Comparison of ENCODE assay signal across 29 cellular contexts in genomic region chr7:147477526-147477925, GRCh38.
"Had no signal": no experiment of that assay in that cellular context is flagged by ENCODE, and none has a peak within 500 bp of the region (broad histone marks: within the 10 kb centered on the region; RNA-seq: fewer than 3 reads in every experiment).

No MANE protein-coding gene starts in this region.

- H3K36me3 ChIP-seq: stomach, suprapubic skin, thoracic aorta, thyroid gland, tibial artery, tibial nerve, transverse colon, upper lobe of left lung, upper lobe of right lung, uterus, vagina had no signal

- H3K4me1 ChIP-seq: stomach, suprapubic skin, testis, thyroid gland, tibial artery, tibial nerve, transverse colon, upper lobe of left lung, upper lobe of right lung, uterus, vagina had no signal

- H3K4me3 Mint-ChIP-seq: stimulated activated effector memory CD8-positive, alpha-beta T cell treated with anti-CD3 and anti-CD28 coated beads, Interleukin-12 subunit alpha, Interleukin-12 subunit beta, amount 100 ng/mL, for 72 hours; stimulated activated memory B cell treated with anti-CD40 and anti-IgM and Interleukin-4, amounts not matched to agents 10 μg/mL and 1 μg/mL and 100 μg/mL, for 72 hours; stimulated activated naive B cell treated with anti-CD40 and anti-IgM and Interleukin-4, amounts not matched to agents 10 μg/mL and 1 μg/mL and 100 μg/mL, for 72 hours; stimulated activated naive CD8-positive, alpha-beta T cell treated with anti-CD3 and anti-CD28 coated beads, Interleukin-15, amount 100 ng/mL, for 72 hours; stimulated activated naive CD8-positive, alpha-beta T cell treated with anti-CD3 and anti-CD28 coated beads, Interleukin-15, Interleukin-2, amounts not matched to agents 100 ng/mL and 50 ng/mL, for 24 hours; type B pancreatic cell had no signal

- H3K9me3 Mint-ChIP-seq: type B pancreatic cell had no signal

- FAIRE-seq: urothelium cell line had no signal

- ATAC-seq: stimulated activated effector memory CD8-positive, alpha-beta T cell treated with anti-CD3 and anti-CD28 coated beads, Interleukin-12 subunit alpha, Interleukin-12 subunit beta, amount 100 ng/mL, for 72 hours; stimulated activated memory B cell treated with anti-CD40 and anti-IgM and Interleukin-4, amounts not matched to agents 10 μg/mL and 1 μg/mL and 100 μg/mL, for 72 hours; stimulated activated naive B cell treated with anti-CD40 and anti-IgM and Interleukin-4, amounts not matched to agents 10 μg/mL and 1 μg/mL and 100 μg/mL, for 72 hours; stimulated activated naive CD8-positive, alpha-beta T cell treated with anti-CD3 and anti-CD28 coated beads, Interleukin-15, amount 100 ng/mL, for 72 hours; stimulated activated naive CD8-positive, alpha-beta T cell treated with anti-CD3 and anti-CD28 coated beads, Interleukin-15, Interleukin-2, amounts not matched to agents 100 U/mL and 50 U/mL, for 24 hours; upper lobe of right lung had no signal

- H3K36me3 Mint-ChIP-seq: stimulated activated effector memory CD8-positive, alpha-beta T cell treated with anti-CD3 and anti-CD28 coated beads, Interleukin-12 subunit alpha, Interleukin-12 subunit beta, amount 100 ng/mL, for 72 hours; stimulated activated memory B cell treated with anti-CD40 and anti-IgM and Interleukin-4, amounts not matched to agents 10 μg/mL and 1 μg/mL and 100 μg/mL, for 72 hours; stimulated activated naive B cell treated with anti-CD40 and anti-IgM and Interleukin-4, amounts not matched to agents 10 μg/mL and 1 μg/mL and 100 μg/mL, for 72 hours; type B pancreatic cell had no signal

- H3K27me3 ChIP-seq: stomach, suprapubic skin, testis, thyroid gland, tibial artery, tibial nerve, transverse colon, upper lobe of left lung, upper lobe of right lung, uterus, vagina had no signal

- H3K27ac ChIP-seq: stomach, suprapubic skin, testis, thoracic aorta, thyroid gland, tibial artery, tibial nerve, transverse colon, upper lobe of left lung, upper lobe of right lung, uterus, vagina had no signal

- H3K9me3 ChIP-seq: stomach, suprapubic skin, testis, thoracic aorta, thyroid gland, tibial artery, tibial nerve, transverse colon, upper lobe of left lung, uterus, vagina had no signal

- H3K27ac Mint-ChIP-seq: stimulated activated effector memory CD8-positive, alpha-beta T cell treated with anti-CD3 and anti-CD28 coated beads, Interleukin-12 subunit alpha, Interleukin-12 subunit beta, amount 100 ng/mL, for 72 hours; stimulated activated memory B cell treated with anti-CD40 and anti-IgM and Interleukin-4, amounts not matched to agents 10 μg/mL and 1 μg/mL and 100 μg/mL, for 72 hours; stimulated activated naive B cell treated with anti-CD40 and anti-IgM and Interleukin-4, amounts not matched to agents 10 μg/mL and 1 μg/mL and 100 μg/mL, for 72 hours; stimulated activated naive CD8-positive, alpha-beta T cell treated with anti-CD3 and anti-CD28 coated beads, Interleukin-15, amount 100 ng/mL, for 72 hours; stimulated activated naive CD8-positive, alpha-beta T cell treated with anti-CD3 and anti-CD28 coated beads, Interleukin-15, Interleukin-2, amounts not matched to agents 100 ng/mL and 50 ng/mL, for 24 hours; type B pancreatic cell had no signal

- H3K27me3 Mint-ChIP-seq: stimulated activated memory B cell treated with anti-CD40 and anti-IgM and Interleukin-4, amounts not matched to agents 10 μg/mL and 1 μg/mL and 100 μg/mL, for 72 hours; stimulated activated naive B cell treated with anti-CD40 and anti-IgM and Interleukin-4, amounts not matched to agents 10 μg/mL and 1 μg/mL and 100 μg/mL, for 72 hours; stimulated activated naive CD8-positive, alpha-beta T cell treated with anti-CD3 and anti-CD28 coated beads, Interleukin-15, amount 100 ng/mL, for 72 hours; stimulated activated naive CD8-positive, alpha-beta T cell treated with anti-CD3 and anti-CD28 coated beads, Interleukin-15, Interleukin-2, amounts not matched to agents 100 ng/mL and 50 ng/mL, for 24 hours had no signal

- H3K4me3 ChIP-seq: stomach, suprapubic skin, testis, thoracic aorta, thyroid gland, tibial artery, tibial nerve, transverse colon, upper lobe of left lung, upper lobe of right lung, uterus, vagina had no signal

- H3K4me1 Mint-ChIP-seq: stimulated activated effector memory CD8-positive, alpha-beta T cell treated with anti-CD3 and anti-CD28 coated beads, Interleukin-12 subunit alpha, Interleukin-12 subunit beta, amount 100 ng/mL, for 72 hours; stimulated activated memory B cell treated with anti-CD40 and anti-IgM and Interleukin-4, amounts not matched to agents 10 μg/mL and 1 μg/mL and 100 μg/mL, for 72 hours; stimulated activated naive B cell treated with anti-CD40 and anti-IgM and Interleukin-4, amounts not matched to agents 10 μg/mL and 1 μg/mL and 100 μg/mL, for 72 hours; stimulated activated naive CD8-positive, alpha-beta T cell treated with anti-CD3 and anti-CD28 coated beads, Interleukin-15, amount 100 ng/mL, for 72 hours had no signal

- DNase-seq: stimulated activated CD4-positive, alpha-beta T cell treated with anti-CD3 and anti-CD28 coated beads, Interleukin-2, amount 100 ng/mL, for 48 hours; stimulated activated CD4-positive, alpha-beta T cell treated with anti-CD3 and anti-CD28 coated beads, Interleukin-4, amount 100 ng/mL, for 1 hour; stimulated activated CD4-positive, alpha-beta T cell treated with anti-CD3 and anti-CD28 coated beads, Interleukin-4, amount 100 ng/mL, for 24 hours; stimulated activated CD4-positive, alpha-beta T cell treated with anti-CD3 and anti-CD28 coated beads, Interleukin-4, amount 100 ng/mL, for 4 hours; stimulated activated CD8-positive, alpha-beta memory T cell treated with anti-CD3 and anti-CD28 coated beads, Interleukin-4, amount 100 ng/mL, for 48 hours; stimulated activated naive B cell treated with anti-CD40 and anti-IgM and Interleukin-4, amounts not matched to agents 10 μg/mL and 1 μg/mL and 100 μg/mL, for 72 hours; stimulated activated naive CD4-positive, alpha-beta T cell; stimulated activated naive CD4-positive, alpha-beta T cell treated with Interleukin-2 at 50 U/mL for 16 hours; stimulated activated naive CD8-positive, alpha-beta T cell treated with anti-CD3 and anti-CD28 coated beads, Interleukin-15, amount 100 ng/mL, for 72 hours; stimulated activated naive CD8-positive, alpha-beta T cell treated with anti-CD3 and anti-CD28 coated beads, Interleukin-15, Interleukin-2, amounts not matched to agents 100 U/mL and 50 U/mL, for 24 hours; stomach; substantia nigra; testis; thyroid gland; tibial artery; transverse colon; trophoblast cell; upper lobe of left lung; upper lobe of right lung; uterus had no signal
